18 cellular contexts compared by ENCODE assay signal in genomic region chr2:96809951-96810782, GRCh38. TPM values are rescaled to one million over a fixed set of nuclear protein-coding genes. Genes with fewer than 3 reads are reported as not detected.
DNase-seq lines count a peak whose midpoint lies in the region; ATAC-seq, FAIRE-seq and TF ChIP-seq lines count a peak whose summit lies in the region.
"Had no signal": no experiment of that assay in that cellular context is flagged by ENCODE, and none has a peak within 500 bp of the region (broad histone marks: within the 10 kb centered on the region; RNA-seq: fewer than 3 reads in every experiment).

No MANE protein-coding gene starts in this region.

- intact Hi-C loops in HepG2 (cut with micrococcal nuclease; ENCODE audit: unreplicated experiment): no loop called here
- intact Hi-C loops in right lobe of liver (cut with DNase I): loop anchor here in 1 of 2 donors (10.0 kb wide), 1 partner anchor 55 kb away; no protein-coding TSS in a partner anchor

- H2AFZ ChIP-seq in HepG2 (ENCODE audit: low read length): no peak overlapping the region
- H2AFZ ChIP-seq: GM23338 had no signal

- CTCF ChIA-PET in HepG2 (lab: Yijun Ruan, JAX; ENCODE audit: low intra/inter-chr PET ratio, low total read pairs): no interaction called here

- WGBS in HepG2 (ENCODE audit: low lambda C conversion rate): 52% methylated on average over 12 of the region's 12 CpGs
- 77% methylated on average over 6 of the region's 12 CpGs for WGBS in right lobe of liver (ENCODE audit: insufficient coverage, low coverage, low lambda C conversion rate, missing lambda C conversion rate)
- 58% methylated on average over 12 of the region's 12 CpGs for WGBS in thymus

- H3K4me1 ChIP-seq in HepG2 (ENCODE audit: insufficient read depth, low read length): peaks cover 78% of the 10 kb centered on the region
- peaks cover 0 to 3% (median 0%) of the 10 kb centered on the region in 4 donors for H3K4me1 ChIP-seq in right lobe of liver
- peaks cover 0 to 32% of the 10 kb centered on the region in 2 donors for H3K4me1 ChIP-seq in right atrium auricular region
- H3K4me1 ChIP-seq in thymus (ENCODE audit: control insufficient read depth, insufficient read depth, low read length): peaks cover 32% of the 10 kb centered on the region

- no peaks in the 10 kb centered on the region for H3K36me3 ChIP-seq in HepG2 (replicated peaks in 1 of 2; ENCODE audit: control insufficient read depth in 1 of 2, insufficient read depth in 2 of 2, low read length in 2 of 2)
- no peaks in the 10 kb centered on the region for H3K36me3 ChIP-seq in right lobe of liver
- H3K36me3 ChIP-seq in right atrium auricular region: peaks cover 6% of the 10 kb centered on the region
- no peaks in the 10 kb centered on the region for H3K36me3 ChIP-seq in thymus (ENCODE audit: control insufficient read depth, insufficient read depth)
- H3K36me3 ChIP-seq: pancreas, SJCRH30 had no signal

- no peaks in the 10 kb centered on the region for H4K20me1 ChIP-seq in HepG2 (ENCODE audit: insufficient read depth, low read length)

- peak overlapping the region; percentile 20; the same call in 1 of the 2 replicates for H3K9ac ChIP-seq in HepG2 (ENCODE audit: insufficient read depth, low read depth, low read length)

- H3K27me3 ChIP-seq in HepG2 (ENCODE audit: control insufficient read depth in 1 of 2, insufficient read depth in 2 of 2, low read length in 2 of 2) (no peaks in the 10 kb centered on the region), right lobe of liver (no peaks in the 10 kb centered on the region), right atrium auricular region (no peaks in the 10 kb centered on the region), thymus (ENCODE audit: control insufficient read depth, insufficient read depth) (no peaks in the 10 kb centered on the region)
- H3K27me3 ChIP-seq: esophagus squamous epithelium, pancreas, SJCRH30 had no signal

- TF ChIP-seq RAD21 in HepG2 (CRISPR knock-in tag; IDR thresholded peaks at IDR 0.05): no peak

- no TSS peak for BruUV-seq in HepG2 (replicated peaks; lab: Mats Ljungman, UMichigan)

- FAIRE-seq in HepG2 (lab: Jason Lieb, UNC): no peak
- FAIRE-seq in GM12891 (lab: Jason Lieb, UNC): no peak
- FAIRE-seq: GM18507, pancreas had no signal

- ATAC-seq in HepG2 (peak; percentile 46), right lobe of liver (no peak), GM21367 (IDR thresholded peaks at IDR 0.05; ENCODE audit: unreplicated experiment) (no peak)
- ATAC-seq: GM23338, pancreas had no signal

- H3K9me3 ChIP-seq in HepG2 (ENCODE audit: low read length) (no peaks in the 10 kb centered on the region), right lobe of liver (no peaks in the 10 kb centered on the region), right atrium auricular region (no peaks in the 10 kb centered on the region), thymus (ENCODE audit: control insufficient read depth) (no peaks in the 10 kb centered on the region)
- H3K9me3 ChIP-seq: esophagus squamous epithelium, pancreas, SJCRH30 had no signal

- POLR2A ChIA-PET in HepG2 (lab: Yijun Ruan, JAX): interaction anchor here (1.0 to 2.3 kb wide), 9 partner anchors 9 to 88 kb away, joined by 3 to 17 read pairs (median 3); partner anchors contain the start of genes ANKRD39 and CNNM4

- peak overlapping the region; percentile 70 for H3K4me2 ChIP-seq in HepG2 (ENCODE audit: low read depth, low read length)
- H3K4me2 ChIP-seq: GM23338 had no signal

- peaks cover 3% of the 10 kb centered on the region for H3K79me2 ChIP-seq in HepG2 (ENCODE audit: insufficient read depth, low read length)

- peak overlapping the region in 1 of 3 experiments; percentile 21; a peak in 2 of 6 replicates for H3K4me3 ChIP-seq in HepG2 (replicated peaks in 1 of 3; ENCODE audit: insufficient read depth in 1 of 3, low read depth in 2 of 3, low read length in 3 of 3)
- no peak overlapping the region for H3K4me3 ChIP-seq in right lobe of liver
- no peak overlapping the region for H3K4me3 ChIP-seq in right atrium auricular region
- H3K4me3 ChIP-seq in thymus (ENCODE audit: low read length): no peak overlapping the region
- H3K4me3 ChIP-seq: esophagus squamous epithelium, GM23338, pancreas, SJCRH30 had no signal

- TF ChIP-seq POLR2A in HepG2 (IDR thresholded peaks at IDR 0.05; ENCODE audit: insufficient read depth in 1 of 2, low read depth in 2 of 2, low read length in 2 of 2): no peak
- no peak for TF ChIP-seq POLR2A in right lobe of liver (IDR thresholded peaks at IDR 0.05)
- no peak for TF ChIP-seq POLR2A in GM12891 (IDR thresholded peaks at IDR 0.05; ENCODE audit: low read depth, low read length)

- TF ChIP-seq CTCF in HepG2 (CRISPR knock-in tag; IDR thresholded peaks at IDR 0.05) (no peak), right lobe of liver (IDR thresholded peaks at IDR 0.05) (no peak), right atrium auricular region (IDR thresholded peaks at IDR 0.05) (no peak)

- DNase-seq in HepG2 (ENCODE audit: low spot score) (peak; percentile 47), right lobe of liver (no peak), right atrium auricular region (ENCODE audit: low spot score) (no peak), GM12891 (ENCODE audit: insufficient read length, low spot score) (no peak)
- DNase-seq: activated CD8-positive, alpha-beta memory T cell treated with anti-CD3 and anti-CD28 coated beads, Interleukin-2, amount 50 U/mL, for 4 hours; activated gamma-delta T cell; effector CD4-positive, alpha-beta T cell; esophagus squamous epithelium; NCI-H1436 treated with DMSO at 0.1 percent for 48 hours; NCI-H2171 treated with DMSO at 0.1 percent for 48 hours; OCI-M1; pancreas; SJCRH30; T-helper 9 cell had no signal

- H3K27ac ChIP-seq in HepG2 (ENCODE audit: extremely low read length, insufficient read depth, low read length) (peak overlapping the region; percentile 69), right lobe of liver (no peak overlapping the region), right atrium auricular region (peak overlapping the region; percentile 59 to 64), thymus (ENCODE audit: low read depth) (peak overlapping the region; percentile 50)
- H3K27ac ChIP-seq: esophagus squamous epithelium, pancreas, SJCRH30 had no signal

- in situ Hi-C loops in HepG2 (cut with HindIII; ENCODE audit: extremely low pct_ligation_motif_present, low pct_unique_long_range_greater_than_20kb): no loop called here

- TF ChIP-seq EP300 in HepG2 (IDR thresholded peaks at IDR 0.05; ENCODE audit: low read depth in 2 of 2, low read length in 2 of 2) (no peak), HepG2 (CRISPR knock-in tag; IDR thresholded peaks at IDR 0.05; ENCODE audit: borderline replicate concordance) (no peak)

RNA-seq across cellular contexts. Expression of gene CNNM3, which starts 5.9 kb away (rescaled TPM):
- total RNA-seq in HepG2 (2016; rRNA removed; fragmentation: Illumina TruSeq; extraction: Trizol): 8.4 and 21.2 TPM in 2 replicates
- total RNA-seq in HepG2 (2016; cell fraction: cytosol; rRNA removed; fragmentation: Illumina TruSeq; extraction: Trizol; ENCODE audit: low read depth): 5.5 and 5.9 TPM in 2 replicates
- 6.5 and 21.5 TPM in 2 replicates for total RNA-seq in HepG2 (2016; cell fraction: insoluble cytoplasmic fraction; rRNA removed; fragmentation: Illumina TruSeq; extraction: Trizol)
- total RNA-seq in HepG2 (2016; cell fraction: membrane; rRNA removed; fragmentation: Illumina TruSeq; extraction: Trizol): 8.5 and 9.2 TPM in 2 replicates
- 22.7 and 27.7 TPM in 2 replicates for total RNA-seq in HepG2 (2016; cell fraction: nucleus; rRNA removed; fragmentation: Illumina TruSeq; extraction: Trizol)
- polyA plus RNA-seq in HepG2 (2011; rRNA removed): 27.9 and 43.4 TPM in 2 replicates
- 24.2 and 26.5 TPM in 2 replicates for polyA plus RNA-seq in HepG2 (2011; cell fraction: cytosol; rRNA removed)
- polyA plus RNA-seq in HepG2 (2011; cell fraction: nucleus; rRNA removed): 68.4 and 71.2 TPM in 2 replicates
- 35.8 and 38.5 TPM in 2 replicates for polyA plus RNA-seq in HepG2 (2012)
- polyA plus RNA-seq in HepG2 (2016; cell fraction: cytosol; fragmentation: Illumina TruSeq; extraction: Trizol; ENCODE audit: low read depth): 4.3 and 4.5 TPM in 2 replicates
- 11.7 and 14.4 TPM in 2 replicates for polyA plus RNA-seq in HepG2 (2016; cell fraction: insoluble cytoplasmic fraction; fragmentation: Illumina TruSeq; extraction: Trizol; ENCODE audit: low read depth)
- polyA plus RNA-seq in HepG2 (2016; cell fraction: membrane; fragmentation: Illumina TruSeq; extraction: Trizol; ENCODE audit: low read depth): 10.0 and 11.0 TPM in 2 replicates
- polyA plus RNA-seq in HepG2 (2016; cell fraction: nucleus; fragmentation: Illumina TruSeq; extraction: Trizol; ENCODE audit: insufficient read depth, low read depth): 48.6 and 52.0 TPM in 2 replicates
- polyA minus RNA-seq in HepG2 (2011; rRNA and poly(A)+ RNA removed; ENCODE audit: low replicate concordance): 49.9 and 152 TPM in 2 replicates
- 50.4 and 69.9 TPM in 2 replicates for polyA minus RNA-seq in HepG2 (2011; cell fraction: cytosol; rRNA and poly(A)+ RNA removed)
- polyA minus RNA-seq in HepG2 (2011; cell fraction: nucleus; rRNA and poly(A)+ RNA removed): 56.1 and 70.2 TPM in 2 replicates
- 10 to 100 TPM; 11.5 to 37.6 (median 21.6) TPM for total RNA-seq in right lobe of liver
- total RNA-seq in right atrium auricular region: 1 to 10 TPM; 4.2 to 7.9 TPM
- polyA plus RNA-seq in thymus: 7.3 TPM
- 5.2 TPM for polyA plus RNA-seq in GM12891 (2012; ENCODE audit: low read depth, missing spikeins)

RNA-seq across cellular contexts. Expression of gene ANKRD23, which starts 33.7 kb away (rescaled TPM):
- total RNA-seq in HepG2 (2016; rRNA removed; fragmentation: Illumina TruSeq; extraction: Trizol) (0.35 and 1.5 TPM in 2 replicates), right lobe of liver (1 to 10 TPM in 5 of 6 experiments, under 1 TPM in 1; 0.98 to 4.0 (median 2.7) TPM), right atrium auricular region (10 to 100 TPM in 1 of 2 donors, 1 to 10 TPM in 1; 9.3 to 23.0 TPM)
- 0.35 and 0.51 TPM in 2 replicates for total RNA-seq in HepG2 (2016; cell fraction: cytosol; rRNA removed; fragmentation: Illumina TruSeq; extraction: Trizol; ENCODE audit: low read depth)
- 0.61 and 2.2 TPM in 2 replicates for total RNA-seq in HepG2 (2016; cell fraction: insoluble cytoplasmic fraction; rRNA removed; fragmentation: Illumina TruSeq; extraction: Trizol)
- total RNA-seq in HepG2 (2016; cell fraction: membrane; rRNA removed; fragmentation: Illumina TruSeq; extraction: Trizol): 0.77 and 0.90 TPM in 2 replicates
- 2.3 and 2.8 TPM in 2 replicates for total RNA-seq in HepG2 (2016; cell fraction: nucleus; rRNA removed; fragmentation: Illumina TruSeq; extraction: Trizol)
- polyA plus RNA-seq in HepG2 (2011; rRNA removed) (1.6 and 2.7 TPM in 2 replicates), thymus (7.5 TPM)
- polyA plus RNA-seq in HepG2 (2011; cell fraction: cytosol; rRNA removed): 0.71 and 0.90 TPM in 2 replicates
- 17.9 and 22.1 TPM in 2 replicates for polyA plus RNA-seq in HepG2 (2011; cell fraction: nucleus; rRNA removed)
- 0.72 and 2.1 TPM in 2 replicates for polyA plus RNA-seq in HepG2 (2012)
- 0.47 and 0.50 TPM in 2 replicates for polyA plus RNA-seq in HepG2 (2016; cell fraction: cytosol; fragmentation: Illumina TruSeq; extraction: Trizol; ENCODE audit: low read depth)
- polyA plus RNA-seq in HepG2 (2016; cell fraction: insoluble cytoplasmic fraction; fragmentation: Illumina TruSeq; extraction: Trizol; ENCODE audit: low read depth): 0.32 and 0.50 TPM in 2 replicates
- 0.47 and 0.74 TPM in 2 replicates for polyA plus RNA-seq in HepG2 (2016; cell fraction: membrane; fragmentation: Illumina TruSeq; extraction: Trizol; ENCODE audit: low read depth)
- polyA plus RNA-seq in HepG2 (2016; cell fraction: nucleus; fragmentation: Illumina TruSeq; extraction: Trizol; ENCODE audit: insufficient read depth, low read depth): 9.2 and 10.4 TPM in 2 replicates
- polyA minus RNA-seq in HepG2 (2011; rRNA and poly(A)+ RNA removed; ENCODE audit: low replicate concordance): 1.6 and 5.1 TPM in 2 replicates
- not detected in 2 replicates for polyA minus RNA-seq in HepG2 (2011; cell fraction: cytosol; rRNA and poly(A)+ RNA removed)
- polyA minus RNA-seq in HepG2 (2011; cell fraction: nucleus; rRNA and poly(A)+ RNA removed): 3.9 and 4.1 TPM in 2 replicates
- 2.2 TPM for polyA plus RNA-seq in GM12891 (2012; ENCODE audit: low read depth, missing spikeins)

RNA-seq across cellular contexts. Expression of gene ANKRD39, which starts 47.6 kb away (rescaled TPM):
- total RNA-seq in HepG2 (2016; rRNA removed; fragmentation: Illumina TruSeq; extraction: Trizol): 23.2 and 26.7 TPM in 2 replicates
- total RNA-seq in HepG2 (2016; cell fraction: cytosol; rRNA removed; fragmentation: Illumina TruSeq; extraction: Trizol; ENCODE audit: low read depth): 40.7 and 45.8 TPM in 2 replicates
- 26.3 and 27.1 TPM in 2 replicates for total RNA-seq in HepG2 (2016; cell fraction: insoluble cytoplasmic fraction; rRNA removed; fragmentation: Illumina TruSeq; extraction: Trizol)
- total RNA-seq in HepG2 (2016; cell fraction: membrane; rRNA removed; fragmentation: Illumina TruSeq; extraction: Trizol): 37.4 and 41.3 TPM in 2 replicates
- total RNA-seq in HepG2 (2016; cell fraction: nucleus; rRNA removed; fragmentation: Illumina TruSeq; extraction: Trizol): 10.3 and 11.7 TPM in 2 replicates
- polyA plus RNA-seq in HepG2 (2011; rRNA removed): 24.8 and 27.8 TPM in 2 replicates
- polyA plus RNA-seq in HepG2 (2011; cell fraction: cytosol; rRNA removed): 18.3 and 31.5 TPM in 2 replicates
- 24.2 and 29.2 TPM in 2 replicates for polyA plus RNA-seq in HepG2 (2011; cell fraction: nucleus; rRNA removed)
- 14.6 and 20.3 TPM in 2 replicates for polyA plus RNA-seq in HepG2 (2012)
- polyA plus RNA-seq in HepG2 (2016; cell fraction: cytosol; fragmentation: Illumina TruSeq; extraction: Trizol; ENCODE audit: low read depth): 55.3 and 63.9 TPM in 2 replicates
- polyA plus RNA-seq in HepG2 (2016; cell fraction: insoluble cytoplasmic fraction; fragmentation: Illumina TruSeq; extraction: Trizol; ENCODE audit: low read depth): 33.9 and 35.0 TPM in 2 replicates
- polyA plus RNA-seq in HepG2 (2016; cell fraction: membrane; fragmentation: Illumina TruSeq; extraction: Trizol; ENCODE audit: low read depth): 40.8 and 47.0 TPM in 2 replicates
- polyA plus RNA-seq in HepG2 (2016; cell fraction: nucleus; fragmentation: Illumina TruSeq; extraction: Trizol; ENCODE audit: insufficient read depth, low read depth): 23.0 and 24.9 TPM in 2 replicates
- 10.9 and 17.9 TPM in 2 replicates for polyA minus RNA-seq in HepG2 (2011; rRNA and poly(A)+ RNA removed; ENCODE audit: low replicate concordance)
- 4.6 and 5.6 TPM in 2 replicates for polyA minus RNA-seq in HepG2 (2011; cell fraction: cytosol; rRNA and poly(A)+ RNA removed)
- polyA minus RNA-seq in HepG2 (2011; cell fraction: nucleus; rRNA and poly(A)+ RNA removed): 8.2 and 14.2 TPM in 2 replicates
- 10 to 100 TPM in 3 of 6 experiments, 1 to 10 TPM in 3; 6.0 to 16.3 (median 9.7) TPM for total RNA-seq in right lobe of liver
- total RNA-seq in right atrium auricular region: 10 to 100 TPM in 1 of 2 donors, 1 to 10 TPM in 1; 8.7 to 12.2 TPM
- 10.0 TPM for polyA plus RNA-seq in thymus
- 14.9 TPM for polyA plus RNA-seq in GM12891 (2012; ENCODE audit: low read depth, missing spikeins)

RNA-seq across cellular contexts. Expression of gene CNNM4, which starts 49.5 kb away (rescaled TPM):
- total RNA-seq in HepG2 (2016; rRNA removed; fragmentation: Illumina TruSeq; extraction: Trizol): 3.0 and 5.9 TPM in 2 replicates
- total RNA-seq in HepG2 (2016; cell fraction: cytosol; rRNA removed; fragmentation: Illumina TruSeq; extraction: Trizol; ENCODE audit: low read depth): 1.1 and 2.4 TPM in 2 replicates
- 2.3 and 6.5 TPM in 2 replicates for total RNA-seq in HepG2 (2016; cell fraction: insoluble cytoplasmic fraction; rRNA removed; fragmentation: Illumina TruSeq; extraction: Trizol)
- total RNA-seq in HepG2 (2016; cell fraction: membrane; rRNA removed; fragmentation: Illumina TruSeq; extraction: Trizol): 2.0 and 2.2 TPM in 2 replicates
- total RNA-seq in HepG2 (2016; cell fraction: nucleus; rRNA removed; fragmentation: Illumina TruSeq; extraction: Trizol): 6.5 and 8.1 TPM in 2 replicates
- polyA plus RNA-seq in HepG2 (2011; rRNA removed): 8.4 and 9.8 TPM in 2 replicates
- polyA plus RNA-seq in HepG2 (2011; cell fraction: cytosol; rRNA removed): 8.0 and 8.1 TPM in 2 replicates
- polyA plus RNA-seq in HepG2 (2011; cell fraction: nucleus; rRNA removed): 9.1 and 9.4 TPM in 2 replicates
- polyA plus RNA-seq in HepG2 (2012): 7.9 and 10.3 TPM in 2 replicates
- 0.29 and 0.40 TPM in 2 replicates for polyA plus RNA-seq in HepG2 (2016; cell fraction: cytosol; fragmentation: Illumina TruSeq; extraction: Trizol; ENCODE audit: low read depth)
- 2.5 and 3.5 TPM in 2 replicates for polyA plus RNA-seq in HepG2 (2016; cell fraction: insoluble cytoplasmic fraction; fragmentation: Illumina TruSeq; extraction: Trizol; ENCODE audit: low read depth)
- polyA plus RNA-seq in HepG2 (2016; cell fraction: membrane; fragmentation: Illumina TruSeq; extraction: Trizol; ENCODE audit: low read depth): 0.74 and 1.2 TPM in 2 replicates
- polyA plus RNA-seq in HepG2 (2016; cell fraction: nucleus; fragmentation: Illumina TruSeq; extraction: Trizol; ENCODE audit: insufficient read depth, low read depth): 11.8 and 13.7 TPM in 2 replicates
- polyA minus RNA-seq in HepG2 (2011; rRNA and poly(A)+ RNA removed; ENCODE audit: low replicate concordance): 13.7 and 29.0 TPM in 2 replicates
- polyA minus RNA-seq in HepG2 (2011; cell fraction: cytosol; rRNA and poly(A)+ RNA removed): 9.9 and 11.2 TPM in 2 replicates
- 5.8 and 8.3 TPM in 2 replicates for polyA minus RNA-seq in HepG2 (2011; cell fraction: nucleus; rRNA and poly(A)+ RNA removed)
- total RNA-seq in right lobe of liver: 1 to 10 TPM; 2.3 to 4.9 (median 3.7) TPM
- total RNA-seq in right atrium auricular region: 10 to 100 TPM; 22.1 to 22.2 TPM
- 3.1 TPM for polyA plus RNA-seq in thymus
- polyA plus RNA-seq in GM12891 (2012; ENCODE audit: low read depth, missing spikeins): 9.2 TPM

RNA-seq across cellular contexts. Expression of gene SEMA4C, which starts 59.7 kb away (rescaled TPM):
- 11.3 and 25.9 TPM in 2 replicates for total RNA-seq in HepG2 (2016; rRNA removed; fragmentation: Illumina TruSeq; extraction: Trizol)
- 3.5 and 4.2 TPM in 2 replicates for total RNA-seq in HepG2 (2016; cell fraction: cytosol; rRNA removed; fragmentation: Illumina TruSeq; extraction: Trizol; ENCODE audit: low read depth)
- total RNA-seq in HepG2 (2016; cell fraction: insoluble cytoplasmic fraction; rRNA removed; fragmentation: Illumina TruSeq; extraction: Trizol): 8.4 and 25.7 TPM in 2 replicates
- total RNA-seq in HepG2 (2016; cell fraction: membrane; rRNA removed; fragmentation: Illumina TruSeq; extraction: Trizol): 10.9 and 11.4 TPM in 2 replicates
- total RNA-seq in HepG2 (2016; cell fraction: nucleus; rRNA removed; fragmentation: Illumina TruSeq; extraction: Trizol): 22.1 and 28.3 TPM in 2 replicates
- 46.6 and 69.2 TPM in 2 replicates for polyA plus RNA-seq in HepG2 (2011; rRNA removed)
- polyA plus RNA-seq in HepG2 (2011; cell fraction: cytosol; rRNA removed): 33.4 and 47.8 TPM in 2 replicates
- polyA plus RNA-seq in HepG2 (2011; cell fraction: nucleus; rRNA removed): 135 and 157 TPM in 2 replicates
- 27.3 and 39.4 TPM in 2 replicates for polyA plus RNA-seq in HepG2 (2012)
- 1.0 and 1.2 TPM in 2 replicates for polyA plus RNA-seq in HepG2 (2016; cell fraction: cytosol; fragmentation: Illumina TruSeq; extraction: Trizol; ENCODE audit: low read depth)
- 6.0 and 8.4 TPM in 2 replicates for polyA plus RNA-seq in HepG2 (2016; cell fraction: insoluble cytoplasmic fraction; fragmentation: Illumina TruSeq; extraction: Trizol; ENCODE audit: low read depth)
- polyA plus RNA-seq in HepG2 (2016; cell fraction: membrane; fragmentation: Illumina TruSeq; extraction: Trizol; ENCODE audit: low read depth): 3.1 and 3.2 TPM in 2 replicates
- polyA plus RNA-seq in HepG2 (2016; cell fraction: nucleus; fragmentation: Illumina TruSeq; extraction: Trizol; ENCODE audit: insufficient read depth, low read depth): 51.6 and 60.2 TPM in 2 replicates
- polyA minus RNA-seq in HepG2 (2011; rRNA and poly(A)+ RNA removed; ENCODE audit: low replicate concordance): 29.1 and 175 TPM in 2 replicates
- 41.8 and 45.0 TPM in 2 replicates for polyA minus RNA-seq in HepG2 (2011; cell fraction: cytosol; rRNA and poly(A)+ RNA removed)
- polyA minus RNA-seq in HepG2 (2011; cell fraction: nucleus; rRNA and poly(A)+ RNA removed): 25.8 and 31.7 TPM in 2 replicates
- total RNA-seq in right lobe of liver: 10 to 100 TPM; 11.9 to 18.9 (median 12.6) TPM
- 10 to 100 TPM; 12.0 to 23.3 TPM for total RNA-seq in right atrium auricular region
- 14.1 TPM for polyA plus RNA-seq in thymus
- polyA plus RNA-seq in GM12891 (2012; ENCODE audit: low read depth, missing spikeins): 8.8 TPM

Comparison
In these comparisons a context has a peak if more than half of its experiments do, and no peak if none do; other contexts are left out.
1. H3K27ac ChIP-seq: peak in HepG2 (single experiment), right atrium auricular region (2 of 2) and thymus (single experiment); none in right lobe of liver (0 of 3).